1 cellular context compared by ENCODE assay signal in genomic region chr4:3035674-3036073, GRCh38.
TF ChIP-seq lines count a peak whose summit lies in the region.

No MANE protein-coding gene starts in this region.

TF ChIP-seq in HepG2, 621 proteins besides CTCF, POLR2A, EP300 and RAD21 (continued from another document):
- TF ChIP-seq IRF1 (CRISPR knock-in tag; IDR thresholded peaks at IDR 0.05; ENCODE audit: low read depth) = no peak
- no peak for TF ChIP-seq ZNF841 (CRISPR knock-in tag; IDR thresholded peaks at IDR 0.05; ENCODE audit: borderline replicate concordance)
- TF ChIP-seq HNF4G (IDR thresholded peaks at IDR 0.05; ENCODE audit: borderline replicate concordance, low read depth, low read length) = no peak
- TF ChIP-seq HNF4G (CRISPR knock-in tag; IDR thresholded peaks at IDR 0.05; ENCODE audit: borderline replicate concordance, low read depth) = no peak
- TF ChIP-seq, protein P1, sequence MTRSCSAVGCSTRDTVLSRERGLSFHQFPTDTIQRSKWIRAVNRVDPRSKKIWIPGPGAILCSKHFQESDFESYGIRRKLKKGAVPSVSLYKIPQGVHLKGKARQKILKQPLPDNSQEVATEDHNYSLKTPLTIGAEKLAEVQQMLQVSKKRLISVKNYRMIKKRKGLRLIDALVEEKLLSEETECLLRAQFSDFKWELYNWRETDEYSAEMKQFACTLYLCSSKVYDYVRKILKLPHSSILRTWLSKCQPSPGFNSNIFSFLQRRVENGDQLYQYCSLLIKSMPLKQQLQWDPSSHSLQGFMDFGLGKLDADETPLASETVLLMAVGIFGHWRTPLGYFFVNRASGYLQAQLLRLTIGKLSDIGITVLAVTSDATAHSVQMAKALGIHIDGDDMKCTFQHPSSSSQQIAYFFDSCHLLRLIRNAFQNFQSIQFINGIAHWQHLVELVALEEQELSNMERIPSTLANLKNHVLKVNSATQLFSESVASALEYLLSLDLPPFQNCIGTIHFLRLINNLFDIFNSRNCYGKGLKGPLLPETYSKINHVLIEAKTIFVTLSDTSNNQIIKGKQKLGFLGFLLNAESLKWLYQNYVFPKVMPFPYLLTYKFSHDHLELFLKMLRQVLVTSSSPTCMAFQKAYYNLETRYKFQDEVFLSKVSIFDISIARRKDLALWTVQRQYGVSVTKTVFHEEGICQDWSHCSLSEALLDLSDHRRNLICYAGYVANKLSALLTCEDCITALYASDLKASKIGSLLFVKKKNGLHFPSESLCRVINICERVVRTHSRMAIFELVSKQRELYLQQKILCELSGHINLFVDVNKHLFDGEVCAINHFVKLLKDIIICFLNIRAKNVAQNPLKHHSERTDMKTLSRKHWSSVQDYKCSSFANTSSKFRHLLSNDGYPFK (CRISPR knock-in tag; IDR thresholded peaks at IDR 0.05; ENCODE audit: borderline replicate concordance) = no peak
- no peak for TF ChIP-seq ZNF550 (CRISPR knock-in tag; IDR thresholded peaks at IDR 0.05; ENCODE audit: borderline replicate concordance)
- TF ChIP-seq KLF9 (CRISPR knock-in tag; IDR thresholded peaks at IDR 0.05; ENCODE audit: low read depth) = no peak
- no peak for TF ChIP-seq ATRX (CRISPR knock-in tag; IDR thresholded peaks at IDR 0.05; ENCODE audit: borderline replicate concordance)
- TF ChIP-seq RFXANK (CRISPR knock-in tag; IDR thresholded peaks at IDR 0.05) = no peak
- no peak for TF ChIP-seq ZNF264 (CRISPR knock-in tag; IDR thresholded peaks at IDR 0.05)
- no peak for TF ChIP-seq HDAC1 (CRISPR knock-in tag; IDR thresholded peaks at IDR 0.05)
- no peak for TF ChIP-seq SIN3B (IDR thresholded peaks at IDR 0.05; ENCODE audit: low read length)
- 0 out of 2 replicates have a peak, but pooled peaks have one; percentile 9 for TF ChIP-seq MAX (IDR thresholded peaks at IDR 0.05)
- 0 out of 2 replicates have a peak, but pooled peaks have one; percentile 28 for TF ChIP-seq ZNF605 (CRISPR knock-in tag; IDR thresholded peaks at IDR 0.05)
- no peak for TF ChIP-seq NFIB (CRISPR knock-in tag; IDR thresholded peaks at IDR 0.05; ENCODE audit: borderline replicate concordance)
- TF ChIP-seq DPF2 (CRISPR knock-in tag; IDR thresholded peaks at IDR 0.05; ENCODE audit: borderline replicate concordance, low read depth) = no peak
- no peak for TF ChIP-seq ZNF496 (CRISPR knock-in tag; IDR thresholded peaks at IDR 0.05; ENCODE audit: insufficient replicate concordance)
- TF ChIP-seq MED8 (CRISPR knock-in tag; IDR thresholded peaks at IDR 0.05; ENCODE audit: insufficient replicate concordance) = peak; percentile 27
- TF ChIP-seq ZNF251 (CRISPR knock-in tag; IDR thresholded peaks at IDR 0.05) = no peak
- TF ChIP-seq, protein P2, sequence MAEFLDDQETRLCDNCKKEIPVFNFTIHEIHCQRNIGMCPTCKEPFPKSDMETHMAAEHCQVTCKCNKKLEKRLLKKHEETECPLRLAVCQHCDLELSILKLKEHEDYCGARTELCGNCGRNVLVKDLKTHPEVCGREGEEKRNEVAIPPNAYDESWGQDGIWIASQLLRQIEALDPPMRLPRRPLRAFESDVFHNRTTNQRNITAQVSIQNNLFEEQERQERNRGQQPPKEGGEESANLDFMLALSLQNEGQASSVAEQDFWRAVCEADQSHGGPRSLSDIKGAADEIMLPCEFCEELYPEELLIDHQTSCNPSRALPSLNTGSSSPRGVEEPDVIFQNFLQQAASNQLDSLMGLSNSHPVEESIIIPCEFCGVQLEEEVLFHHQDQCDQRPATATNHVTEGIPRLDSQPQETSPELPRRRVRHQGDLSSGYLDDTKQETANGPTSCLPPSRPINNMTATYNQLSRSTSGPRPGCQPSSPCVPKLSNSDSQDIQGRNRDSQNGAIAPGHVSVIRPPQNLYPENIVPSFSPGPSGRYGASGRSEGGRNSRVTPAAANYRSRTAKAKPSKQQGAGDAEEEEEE (CRISPR knock-in tag; IDR thresholded peaks at IDR 0.05; ENCODE audit: borderline replicate concordance) = no peak
- TF ChIP-seq MXD1 (CRISPR knock-in tag; IDR thresholded peaks at IDR 0.05) = 0 out of 2 replicates have a peak, but pooled peaks have one; percentile 21
- TF ChIP-seq, protein P3, sequence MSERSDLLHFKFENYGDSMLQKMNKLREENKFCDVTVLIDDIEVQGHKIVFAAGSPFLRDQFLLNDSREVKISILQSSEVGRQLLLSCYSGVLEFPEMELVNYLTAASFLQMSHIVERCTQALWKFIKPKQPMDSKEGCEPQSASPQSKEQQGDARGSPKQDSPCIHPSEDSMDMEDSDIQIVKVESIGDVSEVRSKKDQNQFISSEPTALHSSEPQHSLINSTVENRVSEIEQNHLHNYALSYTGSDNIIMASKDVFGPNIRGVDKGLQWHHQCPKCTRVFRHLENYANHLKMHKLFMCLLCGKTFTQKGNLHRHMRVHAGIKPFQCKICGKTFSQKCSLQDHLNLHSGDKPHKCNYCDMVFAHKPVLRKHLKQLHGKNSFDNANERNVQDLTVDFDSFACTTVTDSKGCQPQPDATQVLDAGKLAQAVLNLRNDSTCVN (CRISPR knock-in tag; IDR thresholded peaks at IDR 0.05; ENCODE audit: borderline replicate concordance) = peak; percentile 7; the same call in 1 of the 2 replicates
- TF ChIP-seq, protein P4, sequence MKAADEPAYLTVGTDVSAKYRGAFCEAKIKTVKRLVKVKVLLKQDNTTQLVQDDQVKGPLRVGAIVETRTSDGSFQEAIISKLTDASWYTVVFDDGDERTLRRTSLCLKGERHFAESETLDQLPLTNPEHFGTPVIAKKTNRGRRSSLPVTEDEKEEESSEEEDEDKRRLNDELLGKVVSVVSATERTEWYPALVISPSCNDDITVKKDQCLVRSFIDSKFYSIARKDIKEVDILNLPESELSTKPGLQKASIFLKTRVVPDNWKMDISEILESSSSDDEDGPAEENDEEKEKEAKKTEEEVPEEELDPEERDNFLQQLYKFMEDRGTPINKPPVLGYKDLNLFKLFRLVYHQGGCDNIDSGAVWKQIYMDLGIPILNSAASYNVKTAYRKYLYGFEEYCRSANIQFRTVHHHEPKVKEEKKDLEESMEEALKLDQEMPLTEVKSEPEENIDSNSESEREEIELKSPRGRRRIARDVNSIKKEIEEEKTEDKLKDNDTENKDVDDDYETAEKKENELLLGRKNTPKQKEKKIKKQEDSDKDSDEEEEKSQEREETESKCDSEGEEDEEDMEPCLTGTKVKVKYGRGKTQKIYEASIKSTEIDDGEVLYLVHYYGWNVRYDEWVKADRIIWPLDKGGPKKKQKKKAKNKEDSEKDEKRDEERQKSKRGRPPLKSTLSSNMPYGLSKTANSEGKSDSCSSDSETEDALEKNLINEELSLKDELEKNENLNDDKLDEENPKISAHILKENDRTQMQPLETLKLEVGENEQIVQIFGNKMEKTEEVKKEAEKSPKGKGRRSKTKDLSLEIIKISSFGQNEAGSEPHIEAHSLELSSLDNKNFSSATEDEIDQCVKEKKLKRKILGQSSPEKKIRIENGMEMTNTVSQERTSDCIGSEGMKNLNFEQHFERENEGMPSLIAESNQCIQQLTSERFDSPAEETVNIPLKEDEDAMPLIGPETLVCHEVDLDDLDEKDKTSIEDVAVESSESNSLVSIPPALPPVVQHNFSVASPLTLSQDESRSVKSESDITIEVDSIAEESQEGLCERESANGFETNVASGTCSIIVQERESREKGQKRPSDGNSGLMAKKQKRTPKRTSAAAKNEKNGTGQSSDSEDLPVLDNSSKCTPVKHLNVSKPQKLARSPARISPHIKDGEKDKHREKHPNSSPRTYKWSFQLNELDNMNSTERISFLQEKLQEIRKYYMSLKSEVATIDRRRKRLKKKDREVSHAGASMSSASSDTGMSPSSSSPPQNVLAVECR (CRISPR knock-in tag; IDR thresholded peaks at IDR 0.05; ENCODE audit: borderline replicate concordance) = no peak
- 0 out of 2 replicates have a peak, but pooled peaks have one; percentile 30 for TF ChIP-seq MTA1 (CRISPR knock-in tag; IDR thresholded peaks at IDR 0.05; ENCODE audit: borderline replicate concordance)
- no peak for TF ChIP-seq NFE2L1 (CRISPR knock-in tag; IDR thresholded peaks at IDR 0.05; ENCODE audit: borderline replicate concordance)
